ENCODE assay signal across 36 cellular contexts in the genomic region with DNA sequence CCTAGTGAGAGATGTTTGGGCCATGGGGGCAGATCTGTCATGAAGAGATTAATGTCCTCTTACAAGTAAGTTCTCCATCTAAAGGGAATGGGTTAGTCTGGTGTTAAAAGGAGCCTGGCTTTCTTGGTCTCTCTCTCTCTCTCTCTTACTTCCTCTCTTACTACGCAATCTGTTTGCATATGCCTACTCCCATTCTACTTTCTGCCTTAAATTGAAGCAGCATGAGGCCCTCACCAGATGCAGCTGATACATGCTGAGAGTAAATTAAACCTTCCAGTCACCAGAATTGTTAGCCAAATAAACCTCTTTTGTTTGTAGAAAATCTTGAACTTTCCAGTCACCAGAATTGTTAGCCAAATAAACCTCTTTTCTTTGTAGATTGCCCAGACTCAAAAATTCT.
"Had no signal": no experiment of that assay in that cellular context is flagged by ENCODE, and none has a peak within 500 bp of the region (broad histone marks: within the 10 kb centered on the region; RNA-seq: fewer than 3 reads in every experiment).

No MANE protein-coding gene starts in this region.

- DNase-seq: activated CD4-positive, alpha-beta T cell treated with anti-CD3 and anti-CD28 coated beads for 4 hours; activated CD4-positive, alpha-beta T cell treated with anti-CD3 and anti-CD28 coated beads, Interleukin-2, amount 50 U/mL, for 48 hours; activated CD8-positive, alpha-beta memory T cell treated with anti-CD3 and anti-CD28 coated beads for 24 hours; activated CD8-positive, alpha-beta memory T cell treated with anti-CD3 and anti-CD28 coated beads, Interleukin-2, amount 50 U/mL, for 4 hours; activated effector memory CD4-positive, alpha-beta T cell treated with anti-CD3 and anti-CD28 coated beads, Interleukin-2, amount 50 U/mL, for 16 hours; activated naive CD4-positive, alpha-beta T cell treated with anti-CD3 and anti-CD28 coated beads for 36 hours; activated naive CD8-positive, alpha-beta T cell treated with anti-CD3 and anti-CD28 coated beads for 36 hours; activated T-cell treated with anti-CD3 and anti-CD28 coated beads, Interleukin-2, amount 50 U/mL, for 1 hour; adrenal gland; aorta; body of pancreas; cerebellar nuclear complex; colonic mucosa; effector CD8-positive, alpha-beta T cell; esophagus squamous epithelium; foreskin melanocyte; heart right ventricle; left ventricle myocardium inferior; mesendoderm; mucosa of descending colon; ovary; right lobe of liver; stimulated activated CD4-positive, alpha-beta T cell treated with anti-CD3 and anti-CD28 coated beads, Interleukin-2, amount 100 ng/mL, for 48 hours; stimulated activated naive CD4-positive, alpha-beta T cell treated with Interleukin-2 at 50 U/mL for 16 hours; testis; trophoblast cell had no signal

- H3K9me3 Mint-ChIP-seq: activated naive CD8-positive, alpha-beta T cell treated with anti-CD3 and anti-CD28 coated beads for 36 hours; activated T-helper 1 cell treated with anti-CD3 and anti-CD28 coated beads, Interleukin-12 subunit alpha, Interleukin-12 subunit beta, Interleukin-2, Interleukin-4 antibody, amounts not matched to agents 30 ng/mL and 10 ng/mL and 1 ng/mL, durations not matched to agents 14 hours and 24 hours and 36 hours had no signal

- H3K27ac ChIP-seq: adrenal gland, body of pancreas, cardiac muscle cell, colonic mucosa, epithelial cell of prostate, esophagus squamous epithelium, heart right ventricle, left ventricle myocardium inferior, neutrophil, ovary, right lobe of liver, testis had no signal

- H3K4me1 Mint-ChIP-seq: activated naive CD8-positive, alpha-beta T cell treated with anti-CD3 and anti-CD28 coated beads for 36 hours had no signal

- H3K4me3 ChIP-seq: adrenal gland, body of pancreas, cardiac muscle cell, colonic mucosa, esophagus squamous epithelium, heart right ventricle, left ventricle myocardium inferior, lung, mucosa of descending colon, ovary, right lobe of liver, testis had no signal

- H3K36me3 Mint-ChIP-seq: activated naive CD8-positive, alpha-beta T cell treated with anti-CD3 and anti-CD28 coated beads for 36 hours; natural killer cell treated with Interleukin-12 subunit alpha and Interleukin-12 subunit beta and Interleukin-15 and Interleukin-18, amount 100 ng/mL, for 72 hours had no signal

- H3K36me3 ChIP-seq: adrenal gland, cardiac muscle cell, colonic mucosa, esophagus squamous epithelium, heart right ventricle, left ventricle myocardium inferior, neutrophil, ovary, right lobe of liver had no signal

- H3K27me3 ChIP-seq: adrenal gland, body of pancreas, cardiac muscle cell, colonic mucosa, esophagus squamous epithelium, heart right ventricle, neutrophil, ovary, right lobe of liver, testis had no signal

- H3K4me1 ChIP-seq: adrenal gland, body of pancreas, colonic mucosa, esophagus squamous epithelium, heart right ventricle, left ventricle myocardium inferior, right lobe of liver, testis had no signal

- H3K4me3 Mint-ChIP-seq: activated naive CD4-positive, alpha-beta T cell treated with anti-CD3 and anti-CD28 coated beads for 36 hours; activated naive CD8-positive, alpha-beta T cell treated with anti-CD3 and anti-CD28 coated beads for 36 hours; activated T-helper 1 cell treated with anti-CD3 and anti-CD28 coated beads, Interleukin-12 subunit alpha, Interleukin-12 subunit beta, Interleukin-2, Interleukin-4 antibody, amounts not matched to agents 30 ng/mL and 10 ng/mL and 1 ng/mL, durations not matched to agents 14 hours and 24 hours and 36 hours; natural killer cell treated with Interleukin-12 subunit alpha and Interleukin-12 subunit beta and Interleukin-15 and Interleukin-18, amount 100 ng/mL, for 72 hours had no signal

- H3K27me3 Mint-ChIP-seq: activated naive CD8-positive, alpha-beta T cell treated with anti-CD3 and anti-CD28 coated beads for 36 hours; natural killer cell treated with Interleukin-12 subunit alpha and Interleukin-12 subunit beta and Interleukin-15 and Interleukin-18, amount 100 ng/mL, for 72 hours; progenitor cell of endocrine pancreas had no signal

- H3K9me3 ChIP-seq: adrenal gland, body of pancreas, colonic mucosa, esophagus squamous epithelium, neutrophil, ovary, right lobe of liver, testis had no signal

- FAIRE-seq: endometrium, islet of Langerhans, urothelium cell line had no signal

- H3K27ac Mint-ChIP-seq: activated naive CD4-positive, alpha-beta T cell treated with anti-CD3 and anti-CD28 coated beads for 36 hours; activated naive CD8-positive, alpha-beta T cell treated with anti-CD3 and anti-CD28 coated beads for 36 hours; activated T-helper 1 cell treated with anti-CD3 and anti-CD28 coated beads, Interleukin-12 subunit alpha, Interleukin-12 subunit beta, Interleukin-2, Interleukin-4 antibody, amounts not matched to agents 30 ng/mL and 10 ng/mL and 1 ng/mL, durations not matched to agents 14 hours and 24 hours and 36 hours; natural killer cell treated with Interleukin-12 subunit alpha and Interleukin-12 subunit beta and Interleukin-15 and Interleukin-18, amount 100 ng/mL, for 72 hours; progenitor cell of endocrine pancreas had no signal
